ENCODE assay signal across 13 cellular contexts in the genomic region with DNA sequence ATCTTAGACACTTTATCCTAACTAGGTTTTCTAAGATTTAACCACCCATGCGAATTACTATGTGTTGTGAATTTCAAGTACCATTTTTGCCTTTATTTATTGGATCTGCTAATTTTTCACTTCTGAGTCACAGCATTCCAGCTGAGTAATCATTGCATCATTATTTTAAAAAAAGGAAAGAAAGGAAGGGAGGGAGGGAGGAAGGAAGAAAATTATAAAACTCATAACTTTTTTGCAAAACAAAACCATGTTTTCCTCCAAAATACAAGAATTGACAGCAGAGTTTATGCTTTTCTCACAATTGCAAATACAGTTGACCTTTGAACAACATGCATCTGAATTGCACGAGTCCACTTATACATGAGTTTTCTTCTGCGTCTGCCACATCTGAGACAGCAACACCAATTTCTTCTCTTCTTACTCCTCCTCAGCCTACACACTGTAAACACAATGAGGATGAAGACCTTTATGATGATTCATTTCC.
DNase-seq lines count a peak whose midpoint lies in the region; ATAC-seq and TF ChIP-seq lines count a peak whose summit lies in the region.
"Had no signal": no experiment of that assay in that cellular context is flagged by ENCODE, and none has a peak within 500 bp of the region (broad histone marks: within the 10 kb centered on the region; RNA-seq: fewer than 3 reads in every experiment).

No MANE protein-coding gene starts in this region.

- H3K4me1 ChIP-seq in ACC112 (ENCODE audit: control insufficient read depth, insufficient read depth, low read length, unreplicated experiment) (peaks cover 24% of the 10 kb centered on the region), body of pancreas (no peaks in the 10 kb centered on the region), right cardiac atrium (ENCODE audit: control insufficient read depth, insufficient read depth, low read length) (no peaks in the 10 kb centered on the region)
- H3K4me1 ChIP-seq: BLaER1, sigmoid colon had no signal

- in situ Hi-C loops in astrocyte of the spinal cord (cut with HindIII; ENCODE audit: low sequenced_read_pairs), result no loop called here

- H2AFZ ChIP-seq in ACC112 (ENCODE audit: low read length, unreplicated experiment), result peak overlapping the region; percentile 25

- H3K27ac ChIP-seq in ACC112 (ENCODE audit: low read depth, low read length) (peak overlapping the region; percentile 92), body of pancreas (no peak overlapping the region), right cardiac atrium (ENCODE audit: low read length) (no peak overlapping the region)
- H3K27ac ChIP-seq: BLaER1, sigmoid colon had no signal

- no peaks in the 10 kb centered on the region for H3K9me3 ChIP-seq in body of pancreas
- H3K9me3 ChIP-seq in right cardiac atrium (ENCODE audit: control insufficient read depth, low read length), result no peaks in the 10 kb centered on the region
- H3K9me3 ChIP-seq: BLaER1, sigmoid colon had no signal

- peak overlapping the region; percentile 60 for H3K4me3 ChIP-seq in ACC112 (ENCODE audit: low read depth, low read length)
- no peak overlapping the region for H3K4me3 ChIP-seq in astrocyte of the spinal cord (ENCODE audit: low read depth, low read length)
- no peak overlapping the region for H3K4me3 ChIP-seq in kidney epithelial cell (ENCODE audit: low read depth, low read length)
- no peak overlapping the region for H3K4me3 ChIP-seq in body of pancreas
- H3K4me3 ChIP-seq in right cardiac atrium (ENCODE audit: low read length), result no peak overlapping the region
- H3K4me3 ChIP-seq: BLaER1, sigmoid colon had no signal

- intact Hi-C loops in body of pancreas (cut with DNase I), result no loop called here
- intact Hi-C loops in right cardiac atrium (cut with DNase I), result no loop called here

- no peaks in the 10 kb centered on the region for H3K79me2 ChIP-seq in ACC112 (ENCODE audit: control insufficient read depth, insufficient read depth, low read length, unreplicated experiment)

- H3K36me3 ChIP-seq in ACC112 (ENCODE audit: insufficient read depth, low read length) (no peaks in the 10 kb centered on the region; the same call in 1 of the 2 replicates), kidney epithelial cell (ENCODE audit: control insufficient read depth, insufficient read depth, low read length) (no peaks in the 10 kb centered on the region), body of pancreas (replicated peaks in 1 of 2; ENCODE audit: insufficient read depth in 1 of 2, low read depth in 2 of 2) (no peaks in the 10 kb centered on the region)
- H3K36me3 ChIP-seq: BLaER1, sigmoid colon had no signal

- TF ChIP-seq CTCF in astrocyte of the spinal cord (IDR thresholded peaks at IDR 0.05; ENCODE audit: low read depth, low read length), result no peak
- no peak for TF ChIP-seq CTCF in kidney epithelial cell (IDR thresholded peaks at IDR 0.05; ENCODE audit: insufficient read depth, low read length, poor library complexity, severe bottlenecking)
- no peak for TF ChIP-seq CTCF in body of pancreas (IDR thresholded peaks at IDR 0.05)

- H3K27me3 ChIP-seq in ACC112 (ENCODE audit: insufficient read depth, low read length), result no peaks in the 10 kb centered on the region
- H3K27me3 ChIP-seq in kidney epithelial cell (ENCODE audit: control insufficient read depth, insufficient read depth, low read length), result no peaks in the 10 kb centered on the region
- H3K27me3 ChIP-seq in body of pancreas, result no peaks in the 10 kb centered on the region
- no peaks in the 10 kb centered on the region for H3K27me3 ChIP-seq in right cardiac atrium (ENCODE audit: control insufficient read depth, insufficient read depth)
- H3K27me3 ChIP-seq: BLaER1, sigmoid colon had no signal

- DNase-seq in HS-5 (ENCODE audit: low read depth), result peak; percentile 93
- DNase-seq in astrocyte of the spinal cord (ENCODE audit: low read depth, low spot score), result peak; percentile 94
- peak; percentile 38 for DNase-seq in kidney epithelial cell (ENCODE audit: low read depth)
- DNase-seq in stimulated activated CD4-positive, alpha-beta T cell treated with anti-CD3 and anti-CD28 coated beads, Interleukin-4, amount 100 ng/mL, for 24 hours, result no peak
- DNase-seq in body of pancreas, result no peak
- DNase-seq in GDM1 (lab: John Stamatoyannopoulos, UW), result no peak
- DNase-seq in right cardiac atrium, result no peak
- DNase-seq: effector CD4-positive, alpha-beta T cell; MV-4-11; sigmoid colon had no signal

- no peak for ATAC-seq in body of pancreas
- no peak for ATAC-seq in right cardiac atrium
- ATAC-seq: stimulated activated memory B cell treated with anti-CD40 and anti-IgM and Interleukin-4, amounts not matched to agents 10 μg/mL and 1 μg/mL and 100 μg/mL, for 72 hours had no signal

- WGBS in body of pancreas, 2 donors, result 81 to 82% methylated on average over 3 of the region's 3 CpGs
- WGBS in right cardiac atrium, result 62% methylated on average over 3 of the region's 3 CpGs

- TF ChIP-seq POLR2A in body of pancreas (IDR thresholded peaks at IDR 0.05), result no peak

Comparison
In these comparisons a context has a peak if more than half of its experiments do, and no peak if none do; other contexts are left out.
1. DNase-seq: peak in HS-5 (single experiment), astrocyte of the spinal cord (single experiment) and kidney epithelial cell (single experiment); none in stimulated activated CD4-positive, alpha-beta T cell treated with anti-CD3 and anti-CD28 coated beads, Interleukin-4, amount 100 ng/mL, for 24 hours (single experiment), body of pancreas (0 of 4), GDM1 (single experiment) and right cardiac atrium (0 of 3).